ENCODE assay signal across 10 cellular contexts in genomic region chr2:240319855-240320560, GRCh38.
DNase-seq lines count a peak whose midpoint lies in the region; ATAC-seq and TF ChIP-seq lines count a peak whose summit lies in the region.
"Had no signal": no experiment of that assay in that cellular context is flagged by ENCODE, and none has a peak within 500 bp of the region (broad histone marks: within the 10 kb centered on the region; RNA-seq: fewer than 3 reads in every experiment).

No MANE protein-coding gene starts in this region.

- peak overlapping the region; percentile 79 for H2AFZ ChIP-seq in IMR-90 (replicated peaks; ENCODE audit: low read length, poor library complexity)

- DNase-seq in AG04449 (ENCODE audit: low read depth, low spot score) (peak; percentile 33), IMR-90 (peak; percentile 97), endodermal cell (peak; percentile 79), lung microvascular endothelial cell (ENCODE audit: low read depth in 2 of 2) (peak; percentile 79 to 97), NCI-H345 (lab: John Stamatoyannopoulos, UW) (no peak)
- DNase-seq: activated T-cell treated with anti-CD3 and anti-CD28 coated beads for 4 hours had no signal

- CTCF ChIA-PET in AG04449 (lab: Yijun Ruan, JAX): interaction anchor here (1.4 to 1.5 kb wide), 2 partner anchors 13 to 32 kb away, joined by 3 to 4 read pairs; no protein-coding TSS in a partner anchor
- CTCF ChIA-PET in IMR-90 (lab: Yijun Ruan, JAX): no interaction called here

- H3K4me1 Mint-ChIP-seq in endodermal cell: peaks cover 2% of the 10 kb centered on the region

- intact Hi-C loops in IMR-90 (cut with micrococcal nuclease): no loop called here

- 22% methylated on average over 10 of the region's 24 CpGs; no CpG with 5 or more reads in 1 of the 2 experiments for WGBS in IMR-90 (ENCODE audit: extremely low coverage in 2 of 2, insufficient read length in 1 of 2), 2 experiments
- WGBS in endodermal cell (ENCODE audit: insufficient coverage in 1 of 2, insufficient read length in 1 of 2), 2 experiments: 55 to 70% methylated on average over 18 to 24 of the region's 24 CpGs

- H2AK5ac ChIP-seq in IMR-90 (ENCODE audit: low read depth, low read length): peak overlapping the region; percentile 88

- H3K9me3 ChIP-seq in IMR-90 (ENCODE audit: control insufficient read depth, insufficient read depth, low read length) (no peaks in the 10 kb centered on the region), endodermal cell (ENCODE audit: control insufficient read depth, low read length) (no peaks in the 10 kb centered on the region)
- H3K9me3 ChIP-seq: prostate gland had no signal

- peaks cover 16% of the 10 kb centered on the region for H3K9me1 ChIP-seq in IMR-90 (ENCODE audit: insufficient read depth, low read length)

- POLR2A ChIA-PET in AG04449 (lab: Yijun Ruan, JAX) (interaction anchor here (2.3 kb wide), 1 partner anchor 50 kb away, joined by 8 read pairs; no protein-coding TSS in a partner anchor), IMR-90 (lab: Charles Lee; ENCODE audit: unreplicated experiment) (no interaction called here)

- peak overlapping the region; percentile 97 for H3K4ac ChIP-seq in IMR-90 (ENCODE audit: low read depth, low read length)

- no peak overlapping the region for H3K4me3 Mint-ChIP-seq in endodermal cell

- H3K4me1 ChIP-seq in IMR-90 (ENCODE audit: control insufficient read depth, insufficient read depth, low read length) (peaks cover 11% of the 10 kb centered on the region), endodermal cell (ENCODE audit: control insufficient read depth, insufficient read depth, low read length) (no peaks in the 10 kb centered on the region)
- H3K4me1 ChIP-seq: prostate gland had no signal

- H4K20me1 ChIP-seq in IMR-90 (ENCODE audit: insufficient read depth, low read length): no peaks in the 10 kb centered on the region; the same call in 1 of the 2 replicates

- ATAC-seq in IMR-90 (ENCODE audit: low read depth) (peak; percentile 84), HG02840 (IDR thresholded peaks at IDR 0.05; ENCODE audit: low FRiP score, unreplicated experiment) (no peak), GM18519 (IDR thresholded peaks at IDR 0.05; ENCODE audit: low FRiP score, unreplicated experiment) (no peak), GM18870 (IDR thresholded peaks at IDR 0.05; ENCODE audit: unreplicated experiment) (no peak)

- peak; percentile 24; the same call in 1 of the 2 replicates for TF ChIP-seq POLR2A in IMR-90 (IDR thresholded peaks at IDR 0.05; ENCODE audit: low read depth, low read length)

- H3K18ac ChIP-seq in IMR-90 (ENCODE audit: low read depth, low read length): no peak overlapping the region; the same call in 1 of the 2 replicates

- TF ChIP-seq CTCF in AG04449 (IDR thresholded peaks at IDR 0.05; ENCODE audit: insufficient read depth, low read length, missing control alignments) (no peak), IMR-90 (conservative IDR thresholded peaks at IDR 0.05; ENCODE audit: low read depth, low read length) (no peak), endodermal cell (conservative IDR thresholded peaks at IDR 0.05) (no peak)

- peak overlapping the region; percentile 68 for H4K91ac ChIP-seq in IMR-90 (ENCODE audit: insufficient read depth, low read depth, low read length)

- in situ Hi-C loops in IMR-90 (cut with MboI; ENCODE audit: low sequenced_read_pairs): no loop called here

- H2BK120ac ChIP-seq in IMR-90 (ENCODE audit: low read depth, low read length): peak overlapping the region; percentile 84

- peak; percentile 2; the same call in 1 of the 2 replicates for TF ChIP-seq RAD21 in IMR-90 (IDR thresholded peaks at IDR 0.05; ENCODE audit: low read length)

- peak overlapping the region; percentile 12; the same call in 1 of the 2 replicates for H4K5ac ChIP-seq in IMR-90 (ENCODE audit: low read depth, low read length)

- H2BK20ac ChIP-seq in IMR-90 (ENCODE audit: low read depth, low read length): peak overlapping the region; percentile 72

- H4K8ac ChIP-seq in IMR-90 (ENCODE audit: low read depth in 2 of 2, low read length in 2 of 2): peak overlapping the region in 1 of 2 experiments; percentile 62; a peak in 2 of 4 replicates

- no peak overlapping the region for H3K56ac ChIP-seq in IMR-90 (ENCODE audit: extremely low read depth, insufficient read depth, low read length)

- H3K27me3 ChIP-seq in IMR-90 (ENCODE audit: control insufficient read depth, insufficient read depth, low read length): no peaks in the 10 kb centered on the region
- H3K27me3 ChIP-seq in endodermal cell (ENCODE audit: control insufficient read depth, insufficient read depth, low read length, poor library complexity, severe bottlenecking): no peaks in the 10 kb centered on the region

- H2AK9ac ChIP-seq in IMR-90 (replicated peaks; ENCODE audit: low read depth, low read length, poor library complexity): peak overlapping the region; percentile 93

- H3K27ac ChIP-seq in IMR-90 (ENCODE audit: insufficient read depth, low read length) (peak overlapping the region; percentile 4; the same call in 1 of the 2 replicates), endodermal cell (ENCODE audit: low read depth, low read length) (no peak overlapping the region)
- H3K27ac ChIP-seq: prostate gland had no signal

- BruUV-seq in IMR-90 (replicated peaks; lab: Mats Ljungman, UMichigan): no TSS peak

- no peaks in the 10 kb centered on the region for H3K27me3 Mint-ChIP-seq in endodermal cell (ENCODE audit: insufficient read depth)

- peak overlapping the region; percentile 17 for H2BK5ac ChIP-seq in IMR-90 (ENCODE audit: low read depth, low read length, poor library complexity, severe bottlenecking)

- no peaks in the 10 kb centered on the region for H3K36me3 ChIP-seq in IMR-90 (ENCODE audit: control insufficient read depth, insufficient read depth, low read length)
- H3K36me3 ChIP-seq in endodermal cell (ENCODE audit: control insufficient read depth, insufficient read depth, low read length): no peaks in the 10 kb centered on the region
- H3K36me3 ChIP-seq: prostate gland had no signal

- H3K9me3 Mint-ChIP-seq in endodermal cell: no peaks in the 10 kb centered on the region

- H3K23ac ChIP-seq in IMR-90 (ENCODE audit: low read depth, low read length): peak overlapping the region; percentile 17; the same call in 1 of the 2 replicates

- H3K27ac Mint-ChIP-seq in endodermal cell: no peak overlapping the region

- H3K9ac ChIP-seq in IMR-90 (ENCODE audit: low read depth, low read length): no peak overlapping the region
- H3K9ac ChIP-seq in endodermal cell (ENCODE audit: extremely low read depth, low read length, poor library complexity, severe bottlenecking): no peak overlapping the region

- H2BK15ac ChIP-seq in IMR-90 (ENCODE audit: low read depth, low read length): peak overlapping the region; percentile 64; the same call in 1 of the 3 replicates

- H3K14ac ChIP-seq in IMR-90 (replicated peaks; ENCODE audit: low read depth, low read length): peak overlapping the region; percentile 47

- dilution Hi-C loops in IMR-90 (cut with HindIII; ENCODE audit: low sequenced_read_pairs, unreplicated experiment): no loop called here

- no peaks in the 10 kb centered on the region for H3K79me1 ChIP-seq in IMR-90 (ENCODE audit: low read depth in 1 of 2, low read length in 2 of 2)

- no peaks in the 10 kb centered on the region for H3K36me3 Mint-ChIP-seq in endodermal cell (ENCODE audit: low read depth)

- H3K4me3 ChIP-seq in AG04449 (ENCODE audit: low read depth, low read length): no peak overlapping the region
- H3K4me3 ChIP-seq in IMR-90 (ENCODE audit: insufficient read depth, low read depth, low read length): no peak overlapping the region
- no peak overlapping the region for H3K4me3 ChIP-seq in endodermal cell (ENCODE audit: low read length)
- H3K4me3 ChIP-seq: prostate gland had no signal

- peak overlapping the region; percentile 46; the same call in 1 of the 2 replicates for H3K4me2 ChIP-seq in IMR-90 (ENCODE audit: low read depth, low read length)

TF ChIP-seq in IMR-90, 13 proteins besides CTCF, POLR2A, EP300 and RAD21:
- TF ChIP-seq MAZ (IDR thresholded peaks at IDR 0.05; ENCODE audit: borderline replicate concordance, low read depth, low read length) (peak; percentile 42; the same call in 1 of the 2 replicates), RFX5 (IDR thresholded peaks at IDR 0.05; ENCODE audit: low read depth, low read length) (no peak), SMC3 (IDR thresholded peaks at IDR 0.05; ENCODE audit: low read depth, low read length) (no peak), BHLHE40 (IDR thresholded peaks at IDR 0.05; ENCODE audit: low read depth, low read length) (peak; percentile 83; the same call in 1 of the 2 replicates), CHD1 (IDR thresholded peaks at IDR 0.05; ENCODE audit: low read depth, low read length) (no peak), MAFK (IDR thresholded peaks at IDR 0.05; ENCODE audit: low read depth, low read length) (peak; percentile 47), CEBPB (IDR thresholded peaks at IDR 0.05; ENCODE audit: low read depth, low read length) (no peak), ELK1 (IDR thresholded peaks at IDR 0.05; ENCODE audit: borderline replicate concordance, low read depth, low read length) (no peak), MXI1 (IDR thresholded peaks at IDR 0.05; ENCODE audit: borderline replicate concordance, low read depth, low read length) (no peak), NFE2L2 (IDR thresholded peaks at IDR 0.05; ENCODE audit: low read depth, low read length) (peak; percentile 40; the same call in 1 of the 2 replicates), RCOR1 (IDR thresholded peaks at IDR 0.05; ENCODE audit: insufficient replicate concordance, low read length) (no peak), FOS (IDR thresholded peaks at IDR 0.05; ENCODE audit: low read depth, low read length) (peak; percentile 91)
- TF ChIP-seq, protein P1, sequence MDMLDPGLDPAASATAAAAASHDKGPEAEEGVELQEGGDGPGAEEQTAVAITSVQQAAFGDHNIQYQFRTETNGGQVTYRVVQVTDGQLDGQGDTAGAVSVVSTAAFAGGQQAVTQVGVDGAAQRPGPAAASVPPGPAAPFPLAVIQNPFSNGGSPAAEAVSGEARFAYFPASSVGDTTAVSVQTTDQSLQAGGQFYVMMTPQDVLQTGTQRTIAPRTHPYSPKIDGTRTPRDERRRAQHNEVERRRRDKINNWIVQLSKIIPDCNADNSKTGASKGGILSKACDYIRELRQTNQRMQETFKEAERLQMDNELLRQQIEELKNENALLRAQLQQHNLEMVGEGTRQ (IDR thresholded peaks at IDR 0.05; ENCODE audit: low read depth, low read length): no peak
